In the genomic region with DNA sequence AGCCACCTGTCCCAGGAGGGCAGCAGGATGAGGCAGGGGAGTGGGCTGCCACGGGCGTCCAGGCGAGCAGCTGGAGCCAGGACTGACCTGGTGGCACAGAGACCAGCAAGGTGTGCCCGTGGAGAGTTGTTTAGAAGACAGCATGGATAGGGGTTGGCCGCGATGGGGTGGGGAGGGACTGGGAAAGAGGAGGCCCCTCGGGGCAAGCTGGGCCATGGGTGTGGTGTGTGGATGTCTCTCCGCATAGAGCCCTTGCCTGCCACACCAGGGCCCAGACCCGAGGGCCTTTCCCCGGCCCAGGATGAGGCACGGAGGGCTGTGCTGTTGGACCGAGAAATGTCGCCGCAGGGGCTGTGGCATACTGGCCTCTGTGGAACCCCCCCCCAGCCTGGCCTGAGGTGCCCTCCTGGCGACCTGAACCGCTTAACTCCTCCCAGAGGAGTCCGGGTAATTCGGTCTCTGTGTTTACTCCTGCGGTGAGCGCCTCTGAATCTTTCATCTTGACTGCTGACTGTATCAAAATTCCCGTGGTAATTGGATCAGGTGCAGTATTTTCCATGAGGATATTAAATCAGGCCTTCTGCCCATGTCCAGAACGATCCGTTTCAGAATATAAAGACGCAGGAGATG, we compare ENCODE assay signal across 18 cellular contexts.
"Had no signal": no experiment of that assay in that cellular context is flagged by ENCODE, and none has a peak within 500 bp of the region (broad histone marks: within the 10 kb centered on the region; RNA-seq: fewer than 3 reads in every experiment).

No MANE protein-coding gene starts in this region.

- H3K4me1 Mint-ChIP-seq: activated CD4-positive, alpha-beta T cell treated with anti-CD3 and anti-CD28 coated beads, Interleukin-2, amount 10 ng/mL, durations not matched to agents 7 days and 5 days; activated naive CD8-positive, alpha-beta T cell treated with anti-CD3 and anti-CD28 coated beads, Interleukin-2, amount 10 ng/mL, durations not matched to agents 7 days and 5 days; central memory CD8-positive, alpha-beta T cell; naive B cell; stimulated activated naive B cell treated with anti-CD40 and anti-IgM and Interleukin-4, amounts not matched to agents 10 μg/mL and 1 μg/mL and 100 μg/mL, for 72 hours had no signal

- DNase-seq: activated CD4-positive, alpha-beta T cell treated with anti-CD3 and anti-CD28 coated beads, Interleukin-2, amount 10 ng/mL, durations not matched to agents 7 days and 5 days; activated CD4-positive, CD25-positive, alpha-beta regulatory T cell; activated naive CD4-positive, alpha-beta T cell; activated naive CD8-positive, alpha-beta T cell treated with anti-CD3 and anti-CD28 coated beads, Interleukin-2, amount 10 ng/mL, durations not matched to agents 7 days and 5 days; brain microvascular endothelial cell; effector CD4-positive, alpha-beta T cell; naive B cell; right cardiac atrium; stimulated activated CD4-positive, alpha-beta T cell treated with anti-CD3 and anti-CD28 coated beads, Interleukin-15, amount 100 ng/mL, for 24 hours; stimulated activated CD4-positive, alpha-beta T cell treated with anti-CD3 and anti-CD28 coated beads, Interleukin-4, amount 100 ng/mL, for 1 hour; stimulated activated naive B cell treated with anti-CD40 and anti-IgM and Interleukin-4, amounts not matched to agents 10 μg/mL and 1 μg/mL and 100 μg/mL, for 72 hours; thyroid gland had no signal

- H3K4me1 ChIP-seq: esophagus muscularis mucosa, thyroid gland had no signal

- H3K4me3 Mint-ChIP-seq: activated CD4-positive, alpha-beta T cell treated with anti-CD3 and anti-CD28 coated beads, Interleukin-2, amount 10 ng/mL, durations not matched to agents 7 days and 5 days; activated naive CD8-positive, alpha-beta T cell treated with anti-CD3 and anti-CD28 coated beads, Interleukin-2, amount 10 ng/mL, durations not matched to agents 7 days and 5 days; central memory CD8-positive, alpha-beta T cell; naive B cell; stimulated activated naive B cell treated with anti-CD40 and anti-IgM and Interleukin-4, amounts not matched to agents 10 μg/mL and 1 μg/mL and 100 μg/mL, for 72 hours had no signal

- ATAC-seq: left lobe of liver; right cardiac atrium; stimulated activated naive B cell treated with anti-CD40 and anti-IgM and Interleukin-4, amounts not matched to agents 10 μg/mL and 1 μg/mL and 100 μg/mL, for 72 hours had no signal

- H3K27me3 ChIP-seq: neutrophil, thyroid gland had no signal

- H3K4me3 ChIP-seq: coronary artery, esophagus muscularis mucosa, skin epidermis, thyroid gland had no signal

- H3K27me3 Mint-ChIP-seq: activated CD4-positive, alpha-beta T cell treated with anti-CD3 and anti-CD28 coated beads, Interleukin-2, amount 10 ng/mL, durations not matched to agents 7 days and 5 days; activated naive CD8-positive, alpha-beta T cell treated with anti-CD3 and anti-CD28 coated beads, Interleukin-2, amount 10 ng/mL, durations not matched to agents 7 days and 5 days; central memory CD8-positive, alpha-beta T cell; stimulated activated naive B cell treated with anti-CD40 and anti-IgM and Interleukin-4, amounts not matched to agents 10 μg/mL and 1 μg/mL and 100 μg/mL, for 72 hours had no signal

- H3K9me3 ChIP-seq: esophagus muscularis mucosa, neutrophil, thyroid gland had no signal

- H3K27ac Mint-ChIP-seq: activated CD4-positive, alpha-beta T cell treated with anti-CD3 and anti-CD28 coated beads, Interleukin-2, amount 10 ng/mL, durations not matched to agents 7 days and 5 days; activated naive CD8-positive, alpha-beta T cell treated with anti-CD3 and anti-CD28 coated beads, Interleukin-2, amount 10 ng/mL, durations not matched to agents 7 days and 5 days; naive B cell; stimulated activated naive B cell treated with anti-CD40 and anti-IgM and Interleukin-4, amounts not matched to agents 10 μg/mL and 1 μg/mL and 100 μg/mL, for 72 hours had no signal

- H3K36me3 ChIP-seq: brain microvascular endothelial cell, esophagus muscularis mucosa, neutrophil, thyroid gland had no signal

- H3K36me3 Mint-ChIP-seq: activated naive CD8-positive, alpha-beta T cell treated with anti-CD3 and anti-CD28 coated beads, Interleukin-2, amount 10 ng/mL, durations not matched to agents 7 days and 5 days; naive B cell; stimulated activated naive B cell treated with anti-CD40 and anti-IgM and Interleukin-4, amounts not matched to agents 10 μg/mL and 1 μg/mL and 100 μg/mL, for 72 hours had no signal

- H3K9me3 Mint-ChIP-seq: activated CD4-positive, alpha-beta T cell treated with anti-CD3 and anti-CD28 coated beads, Interleukin-2, amount 10 ng/mL, durations not matched to agents 7 days and 5 days; activated naive CD8-positive, alpha-beta T cell treated with anti-CD3 and anti-CD28 coated beads, Interleukin-2, amount 10 ng/mL, durations not matched to agents 7 days and 5 days; central memory CD8-positive, alpha-beta T cell had no signal
